ENCODE assay signal across 8 cellular contexts in genomic region chr19:58228584-58229254, GRCh38. TPM values are rescaled to one million over a fixed set of nuclear protein-coding genes. Genes with fewer than 3 reads are reported as not detected.
DNase-seq lines count a peak whose midpoint lies in the region; ATAC-seq and TF ChIP-seq lines count a peak whose summit lies in the region.

Gene ZNF544, plus strand, starts transcription at chr19:58228914. Its CDS starts 15,110 bp downstream, at chr19:58244024.

- no peaks in the 10 kb centered on the region for H3K4me1 ChIP-seq in endocrine pancreas (ENCODE audit: control insufficient read depth, insufficient read depth, low read length)

- peak; percentile 18 for TF ChIP-seq CTCF in AG09319 (IDR thresholded peaks at IDR 0.05; ENCODE audit: low read depth, low read length)

- ATAC-seq in GM18907 (IDR thresholded peaks at IDR 0.05; ENCODE audit: unreplicated experiment) (peak; percentile 94), HG03378 (IDR thresholded peaks at IDR 0.05; ENCODE audit: unreplicated experiment) (peak; percentile 84)

- peaks cover 7% of the 10 kb centered on the region for H3K9me3 ChIP-seq in endocrine pancreas (ENCODE audit: control insufficient read depth, low read length)

- H3K36me3 ChIP-seq in endocrine pancreas (ENCODE audit: control insufficient read depth, insufficient read depth, low read length), result peaks cover 31% of the 10 kb centered on the region

- peak; percentile 25 for DNase-seq in AG09319 (ENCODE audit: extremely low read depth, low read depth)
- DNase-seq in NCI-H748 (lab: John Stamatoyannopoulos, UW; ENCODE audit: unreplicated experiment), result peak; percentile 92
- DNase-seq in activated CD8-positive, alpha-beta memory T cell treated with anti-CD3 and anti-CD28 coated beads for 4 hours (ENCODE audit: low read depth in 2 of 2), result peak; percentile 3 to 19
- DNase-seq in mesenteric fat pad (ENCODE audit: low spot score), result peak; percentile 92
- DNase-seq in stimulated activated CD8-positive, alpha-beta memory T cell treated with anti-CD3 and anti-CD28 coated beads, Interleukin-12 subunit alpha, Interleukin-12 subunit beta, amount 100 ng/mL, for 4 hours (ENCODE audit: low read depth), result peak; percentile 40

- no peaks in the 10 kb centered on the region for H3K27me3 ChIP-seq in endocrine pancreas (ENCODE audit: control insufficient read depth, insufficient read depth, low read length)

- peak within 1 kb of the TSS; percentile 58 for H3K4me3 ChIP-seq in endocrine pancreas (ENCODE audit: control insufficient read depth, insufficient read depth, low read length)

- H3K9ac ChIP-seq in endocrine pancreas (ENCODE audit: control insufficient read depth, insufficient read depth, low read length), result peak within 1 kb of the TSS; percentile 75

RNA-seq across cellular contexts. Expression of gene ZNF544, which starts in this region (rescaled TPM):
- 25.2 TPM for total RNA-seq in mesenteric fat pad

Comparison
In these comparisons a context has a peak if more than half of its experiments do, and no peak if none do; other contexts are left out.
1. Peak in every context shown above with its lines: DNase-seq, ATAC-seq and H3K4me3 ChIP-seq.
2. DNase-seq: peak in every context shown above with its lines; median percentile 92 in NCI-H748; 92 in mesenteric fat pad; 40 in stimulated activated CD8-positive, alpha-beta memory T cell treated with anti-CD3 and anti-CD28 coated beads, Interleukin-12 subunit alpha, Interleukin-12 subunit beta, amount 100 ng/mL, for 4 hours; 25 in AG09319; 11 in activated CD8-positive, alpha-beta memory T cell treated with anti-CD3 and anti-CD28 coated beads for 4 hours.